In the genomic region with DNA sequence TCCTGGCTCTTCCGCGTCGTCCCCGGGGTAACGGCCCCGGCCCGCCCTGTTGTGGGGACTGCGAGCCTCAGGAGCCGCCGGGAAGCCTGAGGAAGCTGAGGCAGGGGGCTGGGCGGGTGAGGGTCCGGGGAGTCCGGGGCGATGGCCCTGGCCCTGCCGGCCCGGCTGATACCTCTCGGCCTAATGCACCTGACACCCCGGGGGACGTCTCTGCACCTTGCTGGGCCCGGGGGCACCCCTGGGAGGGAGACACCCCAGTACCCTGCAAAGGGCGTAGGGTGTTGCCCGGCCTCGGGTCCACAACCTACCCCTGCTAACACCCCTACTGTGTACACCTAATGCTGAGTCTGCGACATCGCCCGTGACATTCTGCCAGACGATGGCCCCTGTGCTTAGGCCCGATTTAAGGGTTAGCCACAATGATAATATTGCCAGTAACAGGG, we compare ENCODE assay signal across 8 cellular contexts. TPM values are rescaled to one million over a fixed set of nuclear protein-coding genes. Genes with fewer than 3 reads are reported as not detected.
DNase-seq lines count a peak whose midpoint lies in the region; ATAC-seq and TF ChIP-seq lines count a peak whose summit lies in the region.

No MANE protein-coding gene starts in this region.

- TF ChIP-seq CTCF in mammary epithelial cell (conservative IDR thresholded peaks at IDR 0.05 in 1 of 2, IDR thresholded peaks at IDR 0.05 in 1 of 2; ENCODE audit: extremely low read depth in 1 of 2, insufficient read depth in 1 of 2, low read depth in 1 of 2, low read length in 2 of 2), result no peak

- H3K79me2 ChIP-seq in mammary epithelial cell (ENCODE audit: insufficient read depth, low read length), result peaks cover 32% of the 10 kb centered on the region

- 5% methylated on average over 15 of the region's 28 CpGs for WGBS in mammary epithelial cell (ENCODE audit: low coverage, missing lambda C conversion rate)

- H3K9me3 ChIP-seq in mammary epithelial cell (replicated peaks; ENCODE audit: insufficient read depth, low read length) (no peaks in the 10 kb centered on the region), mononuclear cell (ENCODE audit: low read depth, low read length) (no peaks in the 10 kb centered on the region)

- H3K36me3 ChIP-seq in mammary epithelial cell (ENCODE audit: insufficient read depth, low read length), result no peaks in the 10 kb centered on the region

- H3K4me1 ChIP-seq in mammary epithelial cell (ENCODE audit: insufficient read depth, low read length), result peaks cover 6% of the 10 kb centered on the region
- peaks cover 14% of the 10 kb centered on the region for H3K4me1 ChIP-seq in mononuclear cell (ENCODE audit: insufficient read depth, low read length)

- H3K27me3 ChIP-seq in mammary epithelial cell (ENCODE audit: insufficient read depth, low read length) (no peaks in the 10 kb centered on the region), mononuclear cell (ENCODE audit: insufficient read depth, low read length) (no peaks in the 10 kb centered on the region)

- CTCF ChIA-PET in mammary epithelial cell (lab: Charles Lee; ENCODE audit: low non-redundant PET), result no interaction called here

- H3K27ac ChIP-seq in mammary epithelial cell (ENCODE audit: insufficient read depth, low read depth, low read length), result peak overlapping the region; percentile 41

- peak overlapping the region; percentile 53 for H3K9ac ChIP-seq in mammary epithelial cell (ENCODE audit: insufficient read depth, low read length)

- H3K4me3 ChIP-seq in mammary epithelial cell (replicated peaks in 1 of 3; ENCODE audit: insufficient read depth in 1 of 3, low read depth in 2 of 3, low read length in 3 of 3) (peak overlapping the region; percentile 53 to 90 (median 89)), mononuclear cell (ENCODE audit: low read length) (peak overlapping the region; percentile 58)

- peak; percentile 13 for ATAC-seq in HG03460 (IDR thresholded peaks at IDR 0.05; ENCODE audit: unreplicated experiment)

- H4K20me1 ChIP-seq in mammary epithelial cell (ENCODE audit: insufficient read depth, low read length), result no peaks in the 10 kb centered on the region

- dilution Hi-C loops in mammary epithelial cell (cut with HindIII; ENCODE audit: low sequenced_read_pairs), result no loop called here

- peak; percentile 10 for DNase-seq in activated CD4-positive, alpha-beta T cell treated with anti-CD3 and anti-CD28 coated beads, Interleukin-2, amount 50 U/mL, for 1 hour
- no peak for DNase-seq in activated CD4-positive, alpha-beta T cell treated with anti-CD3 and anti-CD28 coated beads for 1 hour
- DNase-seq in mammary epithelial cell (no peak), Kasumi-1 (lab: John Stamatoyannopoulos, UW) (no peak), T-helper 9 cell (no peak)
- DNase-seq in effector CD4-positive, alpha-beta T cell, result no peak

- no TSS peak for BruUV-seq in mammary epithelial cell (replicated peaks; lab: Mats Ljungman, UMichigan)

- intact Hi-C loops in mammary epithelial cell (cut with micrococcal nuclease), result loop anchor here (1.0 kb wide), 1 partner anchor 16 kb away; the partner anchor contains the start of gene FBXL12

- peak overlapping the region; percentile 98 for H3K4me2 ChIP-seq in mammary epithelial cell (ENCODE audit: insufficient read depth, low read depth, low read length)

- peak overlapping the region; percentile 84 for H2AFZ ChIP-seq in mammary epithelial cell (ENCODE audit: low read depth, low read length)

- in situ Hi-C loops in mammary epithelial cell (cut with MboI; ENCODE audit: low sequenced_read_pairs in 2 of 2), result no loop called here

RNA-seq across cellular contexts. Expression of gene PIN1, which starts 0.4 kb away (rescaled TPM):
- total RNA-seq in mammary epithelial cell (10 to 100 TPM; 50.3 to 77.4 TPM), mononuclear cell (44.7 TPM)
- 74.0 TPM for polyA plus RNA-seq in mammary epithelial cell
- polyA minus RNA-seq in mammary epithelial cell, result 23.3 TPM

RNA-seq across cellular contexts. Expression of gene UBL5, which starts 7.8 kb away (rescaled TPM):
- total RNA-seq in mammary epithelial cell (100 to 1,000 TPM; 125 to 305 TPM), mononuclear cell (75.8 TPM)
- polyA plus RNA-seq in mammary epithelial cell, result 819 TPM
- polyA minus RNA-seq in mammary epithelial cell, result 55.2 TPM

RNA-seq across cellular contexts. Expression of gene FBXL12, which starts 16.6 kb away (rescaled TPM):
- total RNA-seq in mammary epithelial cell (10 to 100 TPM; 16.3 to 28.3 TPM), mononuclear cell (17.1 TPM)
- 17.4 TPM for polyA plus RNA-seq in mammary epithelial cell
- 16.2 TPM for polyA minus RNA-seq in mammary epithelial cell
